10 cellular contexts compared by ENCODE assay signal in genomic region chr7:6010370-6010769, GRCh38. TPM values are rescaled to one million over a fixed set of nuclear protein-coding genes. Genes with fewer than 3 reads are reported as not detected.
DNase-seq lines count a peak whose midpoint lies in the region; ATAC-seq, FAIRE-seq and TF ChIP-seq lines count a peak whose summit lies in the region.
"Not testable (repeated sequence)": the region's sequence is repeated elsewhere in the genome, so short reads cannot be mapped to it uniquely, and the experiment has no call there.
"Had no signal": no experiment of that assay in that cellular context is flagged by ENCODE, and none has a peak within 500 bp of the region (broad histone marks: within the 10 kb centered on the region; RNA-seq: fewer than 3 reads in every experiment).

No MANE protein-coding gene starts in this region.

- not testable (repeated sequence) for H4K20me1 ChIP-seq in keratinocyte (ENCODE audit: control insufficient read depth, extremely low read depth, insufficient read depth, low read length)

- TF ChIP-seq EP300 in transverse colon (IDR thresholded peaks at IDR 0.05; ENCODE audit: low read depth): not testable (repeated sequence)

- intact Hi-C loops in transverse colon (cut with DNase I; ENCODE audit: low total_unique reads): not testable (repeated sequence)

- not testable (repeated sequence) for H2BK120ac ChIP-seq in neuronal stem cell (ENCODE audit: low read depth, low read length)

- H3K9me3 Mint-ChIP-seq in CD8-positive, alpha-beta memory T cell; IgD-negative memory B cell; activated naive CD4-positive, alpha-beta T cell treated with anti-CD3 and anti-CD28 coated beads, Interleukin-2, amount 50 U/mL, for 24 hours; endodermal cell: not testable (repeated sequence)

- not testable (repeated sequence) for H2AK5ac ChIP-seq in neuronal stem cell (ENCODE audit: low read depth, low read length)

- peaks cover 31 to 57% (median 43%) of the 10 kb centered on the region in 3 donors for H3K4me1 Mint-ChIP-seq in CD8-positive, alpha-beta memory T cell
- H3K4me1 Mint-ChIP-seq in IgD-negative memory B cell: peaks cover 17 to 32% (median 29%) of the 10 kb centered on the region in 3 donors
- H3K4me1 Mint-ChIP-seq in T-helper 17 cell: peaks cover 27% of the 10 kb centered on the region
- H3K4me1 Mint-ChIP-seq in activated naive CD4-positive, alpha-beta T cell treated with anti-CD3 and anti-CD28 coated beads, Interleukin-2, amount 50 U/mL, for 24 hours: peaks cover 37% of the 10 kb centered on the region
- H3K4me1 Mint-ChIP-seq in endodermal cell: peaks cover 18% of the 10 kb centered on the region

- H3K18ac ChIP-seq in neuronal stem cell (ENCODE audit: low read length): not testable (repeated sequence)

- not testable (repeated sequence) for H3K23ac ChIP-seq in neuronal stem cell (ENCODE audit: low read depth, low read length, poor library complexity)

- H3K4me2 ChIP-seq in keratinocyte (ENCODE audit: control insufficient read depth, extremely low read depth, insufficient read depth, low read depth, low read length) (peak overlapping the region; percentile 71), neuronal stem cell (ENCODE audit: insufficient read depth, low read length, poor library complexity, severe bottlenecking) (peak overlapping the region; percentile 25)

- POLR2A ChIA-PET in CD8-positive, alpha-beta memory T cell (lab: Charles Lee): not testable (repeated sequence)

- H3K79me2 ChIP-seq in keratinocyte (ENCODE audit: control insufficient read depth, insufficient read depth, low read length): peaks cover 38% of the 10 kb centered on the region

- not testable (repeated sequence) for H2BK15ac ChIP-seq in neuronal stem cell (ENCODE audit: low read length)

- not testable (repeated sequence) for H2AFZ ChIP-seq in keratinocyte (ENCODE audit: control insufficient read depth, low read length); neuronal stem cell (ENCODE audit: low read length)

- H2BK12ac ChIP-seq in neuronal stem cell (ENCODE audit: low read length): not testable (repeated sequence)

- not testable (repeated sequence) for H3K9me1 ChIP-seq in keratinocyte (ENCODE audit: control insufficient read depth, extremely low read depth, insufficient read depth, low read length)

- not testable (repeated sequence) for H4K8ac ChIP-seq in neuronal stem cell (ENCODE audit: low read depth, low read length)

- not testable (repeated sequence) for H3K27me3 ChIP-seq in CD8-positive, alpha-beta memory T cell (ENCODE audit: insufficient read depth, low read length, poor library complexity, severe bottlenecking); endodermal cell (ENCODE audit: control insufficient read depth, insufficient read depth, low read length, poor library complexity, severe bottlenecking); keratinocyte (ENCODE audit: control insufficient read depth, extremely low read depth, insufficient read depth, low read length); neuronal stem cell (ENCODE audit: control insufficient read depth in 3 of 3, insufficient read depth in 3 of 3, low read depth in 1 of 3, low read length in 3 of 3); transverse colon

- H3K9me3 ChIP-seq in CD8-positive, alpha-beta memory T cell (ENCODE audit: low read length); T-helper 17 cell (ENCODE audit: control insufficient read depth, low read length, poor library complexity, severe bottlenecking); endodermal cell (ENCODE audit: control insufficient read depth, low read length); keratinocyte (ENCODE audit: control insufficient read depth, low read depth, low read length); neuronal stem cell (replicated peaks in 1 of 2; ENCODE audit: control insufficient read depth in 2 of 2, insufficient read depth in 1 of 2, low read depth in 1 of 2, low read length in 2 of 2); transverse colon: not testable (repeated sequence)

- H3K79me1 ChIP-seq in neuronal stem cell (ENCODE audit: low read depth, low read length): not testable (repeated sequence)

- H3K27ac ChIP-seq in CD8-positive, alpha-beta memory T cell (ENCODE audit: low read depth, low read length); endodermal cell (ENCODE audit: low read depth, low read length); neuronal stem cell (replicated peaks; ENCODE audit: low read length): not testable (repeated sequence)
- H3K27ac ChIP-seq in keratinocyte (ENCODE audit: control insufficient read depth, insufficient read depth, low read length): peak overlapping the region; percentile 49
- H3K27ac ChIP-seq in transverse colon: peak overlapping the region; percentile 94 to 98 (median 96)

- H3K9ac ChIP-seq in endodermal cell (ENCODE audit: extremely low read depth, low read length, poor library complexity, severe bottlenecking) (peak overlapping the region; percentile 86), keratinocyte (ENCODE audit: control insufficient read depth, extremely low read depth, insufficient read depth, low read length) (peak overlapping the region; percentile 90)
- not testable (repeated sequence) for H3K9ac ChIP-seq in neuronal stem cell (ENCODE audit: low read depth, low read length, poor library complexity)

- H3K4ac ChIP-seq in neuronal stem cell (ENCODE audit: low read length): not testable (repeated sequence)

- H3K4me1 ChIP-seq in CD8-positive, alpha-beta memory T cell (ENCODE audit: insufficient read depth, low read length); endodermal cell (ENCODE audit: control insufficient read depth, insufficient read depth, low read length); keratinocyte (ENCODE audit: control insufficient read depth, extremely low read depth, insufficient read depth, low read length); neuronal stem cell (ENCODE audit: control insufficient read depth in 2 of 2, insufficient read depth in 1 of 2, low read depth in 1 of 2, low read length in 2 of 2): not testable (repeated sequence)
- H3K4me1 ChIP-seq in transverse colon: peaks cover 0 to 62% (median 39%) of the 10 kb centered on the region in 4 donors

- peak overlapping the region in 7 of 8 donors; percentile 15 to 90 (median 82) for H3K27ac Mint-ChIP-seq in CD8-positive, alpha-beta memory T cell
- H3K27ac Mint-ChIP-seq in IgD-negative memory B cell: peak overlapping the region; percentile 26 to 96 (median 57)
- H3K27ac Mint-ChIP-seq in T-helper 17 cell: peak overlapping the region; percentile 90
- H3K27ac Mint-ChIP-seq in activated naive CD4-positive, alpha-beta T cell treated with anti-CD3 and anti-CD28 coated beads, Interleukin-2, amount 50 U/mL, for 24 hours: peak overlapping the region; percentile 26
- peak overlapping the region; percentile 97 for H3K27ac Mint-ChIP-seq in endodermal cell

- TF ChIP-seq CTCF in endodermal cell (conservative IDR thresholded peaks at IDR 0.05); keratinocyte (optimal IDR thresholded peaks at IDR 0.05 in 1 of 3, IDR thresholded peaks at IDR 0.05 in 1 of 3, conservative IDR thresholded peaks at IDR 0.05 in 1 of 3; ENCODE audit: extremely low read depth in 1 of 3, insufficient read depth in 2 of 3, low read length in 3 of 3); transverse colon (IDR thresholded peaks at IDR 0.05): not testable (repeated sequence)

- H3K14ac ChIP-seq in neuronal stem cell (ENCODE audit: low read length): not testable (repeated sequence)

- not testable (repeated sequence) for TF ChIP-seq POLR2A in transverse colon (IDR thresholded peaks at IDR 0.05)

- peaks cover 0 to 35% (median 0%) of the 10 kb centered on the region in 3 donors for H3K36me3 Mint-ChIP-seq in CD8-positive, alpha-beta memory T cell
- H3K36me3 Mint-ChIP-seq in IgD-negative memory B cell; T-helper 17 cell (ENCODE audit: low read depth); activated naive CD4-positive, alpha-beta T cell treated with anti-CD3 and anti-CD28 coated beads, Interleukin-2, amount 50 U/mL, for 24 hours: not testable (repeated sequence)
- H3K36me3 Mint-ChIP-seq in endodermal cell (ENCODE audit: low read depth): peaks cover 19% of the 10 kb centered on the region

- CTCF ChIA-PET in CD8-positive, alpha-beta memory T cell (lab: Charles Lee): interaction anchor here (2.9 kb wide), 1 partner anchor 13 kb away, joined by 15 read pairs; no protein-coding TSS in a partner anchor

- 90 to 94% methylated on average over 6 to 8 of the region's 8 CpGs for WGBS in endodermal cell (ENCODE audit: insufficient coverage in 1 of 2, insufficient read length in 1 of 2), 2 experiments
- WGBS in neuronal stem cell (ENCODE audit: extremely low coverage in 2 of 2, insufficient read length in 2 of 2, insufficient replicate concordance in 1 of 2), 2 donors: no CpG with 5 or more reads among the region's 8 CpGs
- WGBS in transverse colon (ENCODE audit: low coverage in 1 of 2), 2 donors: 96 to 98% methylated on average over 6 to 8 of the region's 8 CpGs

- H3K4me3 ChIP-seq in CD8-positive, alpha-beta memory T cell (ENCODE audit: low read length): not testable (repeated sequence)
- peak overlapping the region; percentile 77 for H3K4me3 ChIP-seq in endodermal cell (ENCODE audit: low read length)
- H3K4me3 ChIP-seq in keratinocyte (ENCODE audit: control insufficient read depth in 2 of 3, extremely low read depth in 1 of 3, insufficient read depth in 2 of 3, low read depth in 1 of 3, low read length in 3 of 3): peak overlapping the region; percentile 60 to 68 (median 66)
- peak overlapping the region in 1 of 2 donors; percentile 95 for H3K4me3 ChIP-seq in neuronal stem cell (ENCODE audit: low read length in 2 of 2)
- peak overlapping the region in 1 of 4 donors; percentile 98 for H3K4me3 ChIP-seq in transverse colon

- not testable (repeated sequence) for DNase-seq in CD8-positive, alpha-beta memory T cell; T-helper 17 cell; endodermal cell; keratinocyte (ENCODE audit: low read depth, low spot score); neuronal stem cell (ENCODE audit: low spot score); transverse colon

- H2BK5ac ChIP-seq in neuronal stem cell (ENCODE audit: low read length): not testable (repeated sequence)

- not testable (repeated sequence) for H4K91ac ChIP-seq in neuronal stem cell (ENCODE audit: low read depth, low read length, poor library complexity)

- ATAC-seq in T-helper 17 cell: not testable (repeated sequence)

- not testable (repeated sequence) for H3K27me3 Mint-ChIP-seq in CD8-positive, alpha-beta memory T cell; IgD-negative memory B cell; T-helper 17 cell; activated naive CD4-positive, alpha-beta T cell treated with anti-CD3 and anti-CD28 coated beads, Interleukin-2, amount 50 U/mL, for 24 hours; endodermal cell (ENCODE audit: insufficient read depth)

- H3K4me3 Mint-ChIP-seq in CD8-positive, alpha-beta memory T cell: peak overlapping the region; percentile 54 to 95 (median 91)
- peak overlapping the region; percentile 89 to 98 (median 94) for H3K4me3 Mint-ChIP-seq in IgD-negative memory B cell
- peak overlapping the region; percentile 49 for H3K4me3 Mint-ChIP-seq in T-helper 17 cell
- peak overlapping the region; percentile 93 for H3K4me3 Mint-ChIP-seq in activated naive CD4-positive, alpha-beta T cell treated with anti-CD3 and anti-CD28 coated beads, Interleukin-2, amount 50 U/mL, for 24 hours
- peak overlapping the region; percentile 85 for H3K4me3 Mint-ChIP-seq in endodermal cell

- FAIRE-seq in keratinocyte (lab: Jason Lieb, UNC): not testable (repeated sequence)

- not testable (repeated sequence) for H3K36me3 ChIP-seq in CD8-positive, alpha-beta memory T cell (ENCODE audit: insufficient read depth, low read length); keratinocyte (ENCODE audit: control insufficient read depth in 2 of 2, extremely low read depth in 1 of 2, insufficient read depth in 2 of 2, low read length in 2 of 2); transverse colon
- H3K36me3 ChIP-seq in endodermal cell (ENCODE audit: control insufficient read depth, insufficient read depth, low read length) (peaks cover 25% of the 10 kb centered on the region), neuronal stem cell (replicated peaks in 1 of 2; ENCODE audit: control insufficient read depth in 2 of 2, insufficient read depth in 2 of 2, low read length in 2 of 2) (peaks cover 7 to 50% of the 10 kb centered on the region in 2 donors)

- in situ Hi-C loops in transverse colon (cut with MboI; ENCODE audit: low pct_ligation_motif_present in 1 of 4, low pct_unique_long_range_greater_than_20kb in 1 of 4, low sequenced_read_pairs in 3 of 4): not testable (repeated sequence)

- dilution Hi-C loops in keratinocyte (cut with MboI; ENCODE audit: extremely low pct_ligation_motif_present, low sequenced_read_pairs): not testable (repeated sequence)

RNA-seq across cellular contexts. Expression of gene AIMP2, which starts 1.3 kb away (rescaled TPM):
- total RNA-seq in CD8-positive, alpha-beta memory T cell: 10 to 100 TPM; 80.0 to 82.5 TPM
- 22.4 TPM for polyA plus RNA-seq in CD8-positive, alpha-beta memory T cell
- polyA plus RNA-seq in IgD-negative memory B cell (25.9 TPM), keratinocyte (58.8 to 84.6 TPM (median 71.0 TPM) in 3 replicates)
- total RNA-seq in T-helper 17 cell (1 to 10 TPM; 7.2 to 8.1 TPM), endodermal cell (10 to 100 TPM; 48.6 to 60.1 TPM), transverse colon (10 to 100 TPM in 3 of 4 donors, 1 to 10 TPM in 1; 4.9 to 56.8 (median 47.1) TPM)
- polyA plus RNA-seq in endodermal cell (2013, experiment 1 of 2): 49.4 TPM
- 47.7 TPM for polyA plus RNA-seq in endodermal cell (2013, experiment 2 of 2)
- polyA plus RNA-seq in keratinocyte (2011; ENCODE audit: low read depth): 29.6 TPM
- 74.4 and 74.6 TPM in 2 replicates for polyA plus RNA-seq in keratinocyte (2011; cell fraction: cytosol; rRNA removed)
- polyA plus RNA-seq in keratinocyte (2011; cell fraction: nucleus; rRNA removed): 63.5 and 66.4 TPM in 2 replicates
- 30.7 and 51.0 TPM in 2 replicates for polyA plus RNA-seq in keratinocyte (2012; ENCODE audit: low replicate concordance)
- 46.3 to 55.1 TPM (median 51.6 TPM) in 3 replicates for polyA minus RNA-seq in keratinocyte
- 69.8 TPM for polyA minus RNA-seq in keratinocyte (2011; cell fraction: cytosol; rRNA and poly(A)+ RNA removed)
- polyA minus RNA-seq in keratinocyte (2011; cell fraction: nucleus; rRNA and poly(A)+ RNA removed): 24.8 and 26.9 TPM in 2 replicates
- 41.9 TPM for polyA plus RNA-seq in neuronal stem cell (2013, experiment 1 of 2)
- 41.1 TPM for polyA plus RNA-seq in neuronal stem cell (2013, experiment 2 of 2)

RNA-seq across cellular contexts. Expression of gene PMS2, which starts 1.5 kb away (rescaled TPM):
- total RNA-seq in CD8-positive, alpha-beta memory T cell: 10 to 100 TPM; 22.6 to 26.0 TPM
- polyA plus RNA-seq in CD8-positive, alpha-beta memory T cell: 16.7 TPM
- polyA plus RNA-seq in IgD-negative memory B cell (14.2 TPM), keratinocyte (9.0 to 12.7 TPM (median 10.3 TPM) in 3 replicates)
- total RNA-seq in T-helper 17 cell (10 to 100 TPM; 11.3 to 11.6 TPM), endodermal cell (10 to 100 TPM; 19.6 to 22.1 TPM), transverse colon (10 to 100 TPM in 2 of 4 donors, 1 to 10 TPM in 2; 1.4 to 13.1 (median 10.6) TPM)
- polyA plus RNA-seq in endodermal cell (2013, experiment 1 of 2): 13.5 TPM
- 11.6 TPM for polyA plus RNA-seq in endodermal cell (2013, experiment 2 of 2)
- 12.6 TPM for polyA plus RNA-seq in keratinocyte (2011; ENCODE audit: low read depth)
- polyA plus RNA-seq in keratinocyte (2011; cell fraction: cytosol; rRNA removed): 6.8 and 9.1 TPM in 2 replicates
- polyA plus RNA-seq in keratinocyte (2011; cell fraction: nucleus; rRNA removed): 13.3 and 14.8 TPM in 2 replicates
- polyA plus RNA-seq in keratinocyte (2012; ENCODE audit: low replicate concordance): 7.6 and 8.6 TPM in 2 replicates
- 5.2 to 14.9 TPM (median 14.3 TPM) in 3 replicates for polyA minus RNA-seq in keratinocyte
- polyA minus RNA-seq in keratinocyte (2011; cell fraction: cytosol; rRNA and poly(A)+ RNA removed): 10.6 TPM
- polyA minus RNA-seq in keratinocyte (2011; cell fraction: nucleus; rRNA and poly(A)+ RNA removed): 8.7 and 18.5 TPM in 2 replicates
- 9.4 TPM for polyA plus RNA-seq in neuronal stem cell (2013, experiment 1 of 2)
- polyA plus RNA-seq in neuronal stem cell (2013, experiment 2 of 2): 9.1 TPM

RNA-seq across cellular contexts. Expression of gene ANKRD61, which starts 20.8 kb away (rescaled TPM):
- total RNA-seq in CD8-positive, alpha-beta memory T cell: under 1 TPM in 1 of 2 experiments, not detected in 1; 0.24 TPM
- polyA plus RNA-seq in CD8-positive, alpha-beta memory T cell: not detected
- polyA plus RNA-seq in IgD-negative memory B cell: 0.24 TPM
- total RNA-seq in T-helper 17 cell: not detected
- total RNA-seq in endodermal cell: not detected
- polyA plus RNA-seq in endodermal cell (2013, experiment 1 of 2): 0.43 TPM
- 0.66 TPM for polyA plus RNA-seq in endodermal cell (2013, experiment 2 of 2)
- polyA plus RNA-seq in keratinocyte: 0.10 to 0.22 TPM in 2 of 3 replicates, not detected in the other
- polyA plus RNA-seq in keratinocyte (2011; ENCODE audit: low read depth): not detected
- 0.17 TPM in 1 of 2 replicates, not detected in the other for polyA plus RNA-seq in keratinocyte (2011; cell fraction: cytosol; rRNA removed)
- 0.20 and 0.27 TPM in 2 replicates for polyA plus RNA-seq in keratinocyte (2011; cell fraction: nucleus; rRNA removed)
- polyA plus RNA-seq in keratinocyte (2012; ENCODE audit: low replicate concordance): 0.21 and 0.73 TPM in 2 replicates
- polyA minus RNA-seq in keratinocyte: 0.59 TPM in 1 of 3 replicates, not detected in the others
- polyA minus RNA-seq in keratinocyte (2011; cell fraction: cytosol; rRNA and poly(A)+ RNA removed): not detected
- polyA minus RNA-seq in keratinocyte (2011; cell fraction: nucleus; rRNA and poly(A)+ RNA removed): not detected in 2 replicates
- polyA plus RNA-seq in neuronal stem cell (2013, experiment 1 of 2): 0.35 TPM
- 0.29 TPM for polyA plus RNA-seq in neuronal stem cell (2013, experiment 2 of 2)
- not detected for total RNA-seq in transverse colon
- total RNA-seq: lung had no signal

RNA-seq across cellular contexts. Expression of gene RSPH10B, which starts 39.9 kb away (rescaled TPM):
- total RNA-seq in CD8-positive, alpha-beta memory T cell: not detected
- polyA plus RNA-seq in CD8-positive, alpha-beta memory T cell: not detected
- polyA plus RNA-seq in IgD-negative memory B cell (not detected), keratinocyte (0.03 TPM in 1 of 3 replicates, not detected in the others)
- total RNA-seq in T-helper 17 cell (under 1 TPM in 1 of 2 donors, not detected in 1; 0.40 TPM), endodermal cell (under 1 TPM; 0.73 to 0.75 TPM), transverse colon (not detected)
- polyA plus RNA-seq in endodermal cell (2013, experiment 1 of 2): not detected
- 0.37 TPM for polyA plus RNA-seq in endodermal cell (2013, experiment 2 of 2)
- not detected for polyA plus RNA-seq in keratinocyte (2011; ENCODE audit: low read depth)
- polyA plus RNA-seq in keratinocyte (2011; cell fraction: cytosol; rRNA removed): not detected in 2 replicates
- not detected in 2 replicates for polyA plus RNA-seq in keratinocyte (2011; cell fraction: nucleus; rRNA removed)
- polyA plus RNA-seq in keratinocyte (2012; ENCODE audit: low replicate concordance): 0.06 TPM in 1 of 2 replicates, not detected in the other
- polyA minus RNA-seq in keratinocyte: not detected in 3 replicates
- polyA minus RNA-seq in keratinocyte (2011; cell fraction: cytosol; rRNA and poly(A)+ RNA removed): not detected
- 0.23 TPM in 1 of 2 replicates, not detected in the other for polyA minus RNA-seq in keratinocyte (2011; cell fraction: nucleus; rRNA and poly(A)+ RNA removed)
- 0.08 TPM for polyA plus RNA-seq in neuronal stem cell (2013, experiment 1 of 2)
- 0.22 TPM for polyA plus RNA-seq in neuronal stem cell (2013, experiment 2 of 2)
- total RNA-seq: bronchial epithelial cell had no signal

RNA-seq across cellular contexts. Expression of gene EIF2AK1, which starts 48.6 kb away (rescaled TPM):
- 100 to 1,000 TPM; 103 to 110 TPM for total RNA-seq in CD8-positive, alpha-beta memory T cell
- 103 TPM for polyA plus RNA-seq in CD8-positive, alpha-beta memory T cell
- polyA plus RNA-seq in IgD-negative memory B cell: 128 TPM
- 100 to 1,000 TPM in 1 of 2 donors, 10 to 100 TPM in 1; 62.1 to 116 TPM for total RNA-seq in T-helper 17 cell
- 100 to 1,000 TPM; 106 to 116 TPM for total RNA-seq in endodermal cell
- 109 TPM for polyA plus RNA-seq in endodermal cell (2013, experiment 1 of 2)
- polyA plus RNA-seq in endodermal cell (2013, experiment 2 of 2): 99.3 TPM
- polyA plus RNA-seq in keratinocyte: 35.3 to 66.6 TPM (median 65.2 TPM) in 3 replicates
- 29.2 TPM for polyA plus RNA-seq in keratinocyte (2011; ENCODE audit: low read depth)
- polyA plus RNA-seq in keratinocyte (2011; cell fraction: cytosol; rRNA removed): 52.4 and 73.2 TPM in 2 replicates
- 48.7 and 57.0 TPM in 2 replicates for polyA plus RNA-seq in keratinocyte (2011; cell fraction: nucleus; rRNA removed)
- 36.4 and 52.8 TPM in 2 replicates for polyA plus RNA-seq in keratinocyte (2012; ENCODE audit: low replicate concordance)
- polyA minus RNA-seq in keratinocyte: 19.5 to 53.0 TPM (median 40.7 TPM) in 3 replicates
- 62.3 TPM for polyA minus RNA-seq in keratinocyte (2011; cell fraction: cytosol; rRNA and poly(A)+ RNA removed)
- 17.2 and 27.5 TPM in 2 replicates for polyA minus RNA-seq in keratinocyte (2011; cell fraction: nucleus; rRNA and poly(A)+ RNA removed)
- polyA plus RNA-seq in neuronal stem cell (2013, experiment 1 of 2): 64.7 TPM
- 66.3 TPM for polyA plus RNA-seq in neuronal stem cell (2013, experiment 2 of 2)
- total RNA-seq in transverse colon: 100 to 1,000 TPM in 3 of 4 donors, 10 to 100 TPM in 1; 83.8 to 381 (median 260) TPM

Comparison
In these comparisons a context has a peak if more than half of its experiments do, and no peak if none do; other contexts are left out.
1. H3K27ac Mint-ChIP-seq: peak in every context shown above with its lines; median percentile 97 in endodermal cell; 90 in T-helper 17 cell; 82 in CD8-positive, alpha-beta memory T cell; 57 in IgD-negative memory B cell; 26 in activated naive CD4-positive, alpha-beta T cell treated with anti-CD3 and anti-CD28 coated beads, Interleukin-2, amount 50 U/mL, for 24 hours.